ENCODE assay signal across 1 cellular context in genomic region chr14:23932639-23933038, GRCh38.
A peak's percentile ranks its signal among the peaks of the same experiment; 100 is the strongest.
TF ChIP-seq lines count a peak whose summit lies in the region.

No MANE protein-coding gene starts in this region.

TF ChIP-seq in HepG2, 621 proteins besides CTCF, POLR2A, EP300 and RAD21:
- TF ChIP-seq HOXA9 (CRISPR knock-in tag; IDR thresholded peaks at IDR 0.05; ENCODE audit: borderline replicate concordance): 0 out of 2 replicates have a peak, but pooled peaks have one; percentile 57
- TF ChIP-seq ZNF572 (CRISPR knock-in tag; IDR thresholded peaks at IDR 0.05): no peak
